Comparison of ENCODE assay signal across 8 cellular contexts in genomic region chr7:1160665-1161010, GRCh38. TPM values are rescaled to one million over a fixed set of nuclear protein-coding genes. Genes with fewer than 3 reads are reported as not detected.
DNase-seq lines count a peak whose midpoint lies in the region; ATAC-seq, FAIRE-seq and TF ChIP-seq lines count a peak whose summit lies in the region.

No MANE protein-coding gene starts in this region.

- no peaks in the 10 kb centered on the region for H3K9me2 ChIP-seq in OCI-LY7 (ENCODE audit: insufficient read depth, low read length)

- TSS peak; percentile 76 for BruUV-seq in OCI-LY7 (replicated peaks; lab: Mats Ljungman, UMichigan)

- H3K9me3 ChIP-seq in A549, result no peaks in the 10 kb centered on the region
- no peaks in the 10 kb centered on the region for H3K9me3 ChIP-seq in OCI-LY7 (ENCODE audit: low read length)
- no peaks in the 10 kb centered on the region for H3K9me3 ChIP-seq in duodenal mucosa (ENCODE audit: control insufficient read depth in 1 of 2, low read length in 2 of 2)
- no peaks in the 10 kb centered on the region for H3K9me3 ChIP-seq in mucosa of descending colon

- 0 out of 2 replicates have a peak overlapping the region, but pooled peaks have one; percentile 2 for H2AFZ ChIP-seq in OCI-LY7 (ENCODE audit: low read length)

- H3K36me3 ChIP-seq in OCI-LY7 (ENCODE audit: insufficient read depth, low read length) (peaks cover 25% of the 10 kb centered on the region; the same call in 1 of the 2 replicates), duodenal mucosa (ENCODE audit: control insufficient read depth in 1 of 2, insufficient read depth in 2 of 2, low read length in 2 of 2) (peaks cover 11 to 27% of the 10 kb centered on the region in 2 donors), mucosa of descending colon (ENCODE audit: low read depth) (no peaks in the 10 kb centered on the region)

- H3K27me3 ChIP-seq in duodenal mucosa (ENCODE audit: control insufficient read depth in 1 of 2, insufficient read depth in 2 of 2, low read length in 2 of 2), result no peaks in the 10 kb centered on the region

- POLR2A ChIA-PET in A549 (lab: Yijun Ruan, JAX) (interaction anchor here (1.5 kb wide), 2 partner anchors 16 to 22 kb away, joined by 5 to 11 read pairs; a partner anchor contains a TSS), OCI-LY7 (lab: Charles Lee) (interaction anchor here (0.7 to 2.0 kb wide), 4 partner anchors 9 to 23 kb away, joined by 4 to 8 read pairs (median 6); a partner anchor contains a TSS)

- TF ChIP-seq EP300 in A549 (IDR thresholded peaks at IDR 0.05), result no peak

- H3K4me2 ChIP-seq in A549, result peak overlapping the region; percentile 94
- peak overlapping the region; percentile 70 for H3K4me2 ChIP-seq in OCI-LY7 (ENCODE audit: low read length)

- DNase-seq in A549 (ENCODE audit: low read depth in 1 of 2, low spot score in 1 of 2) (peak in 1 of 2 experiments; percentile 62), OCI-LY7 (ENCODE audit: low spot score) (no peak), mucosa of descending colon (peak; percentile 40 to 70 (median 67)), NCI-H1694 (lab: John Stamatoyannopoulos, UW) (no peak)

- no peak for TF ChIP-seq RAD21 in A549 (conservative IDR thresholded peaks at IDR 0.05 in 1 of 2, IDR thresholded peaks at IDR 0.05 in 1 of 2)

- H4K20me1 ChIP-seq in OCI-LY7 (ENCODE audit: insufficient read depth, low read length), result no peaks in the 10 kb centered on the region

- H3K79me2 ChIP-seq in OCI-LY7 (ENCODE audit: insufficient read depth, low read depth, low read length), result peaks cover 32% of the 10 kb centered on the region

- peak; percentile 37 to 63; a peak in 3 of 6 replicates for ATAC-seq in A549
- ATAC-seq in GM18502 (IDR thresholded peaks at IDR 0.05; ENCODE audit: poor library complexity, unreplicated experiment), result peak; percentile 15
- peak; percentile 18 for ATAC-seq in mucosa of descending colon
- no peak for ATAC-seq in HG03521 (IDR thresholded peaks at IDR 0.05; ENCODE audit: unreplicated experiment)
- ATAC-seq in HG03196 (IDR thresholded peaks at IDR 0.05; ENCODE audit: unreplicated experiment), result no peak

- TF ChIP-seq CTCF in A549 (IDR thresholded peaks at IDR 0.05), result no peak
- TF ChIP-seq CTCF in OCI-LY7 (conservative IDR thresholded peaks at IDR 0.05; ENCODE audit: low read length), result no peak
- TF ChIP-seq CTCF in mucosa of descending colon (IDR thresholded peaks at IDR 0.05), result no peak

- CTCF ChIA-PET in A549 (lab: Yijun Ruan, JAX) (interaction anchor here (1.2 to 4.9 kb wide), 5 partner anchors 8 to 94 kb away, joined by 3 to 33 read pairs (median 20); partner anchors contain the start of gene GPER1), OCI-LY7 (lab: Charles Lee; ENCODE audit: unreplicated experiment) (no interaction called here)

- no peak for FAIRE-seq in A549 (lab: Jason Lieb, UNC)

- H3K4me3 ChIP-seq in A549, result peak overlapping the region; percentile 72
- H3K4me3 ChIP-seq in OCI-LY7 (ENCODE audit: low read depth, low read length, poor library complexity, severe bottlenecking), result peak overlapping the region; percentile 76
- H3K4me3 ChIP-seq in duodenal mucosa (ENCODE audit: low read depth in 1 of 2, low read length in 2 of 2), result peak overlapping the region; percentile 83 to 89
- peak overlapping the region; percentile 94 for H3K4me3 ChIP-seq in mucosa of descending colon

- 9% methylated on average over 10 of the region's 19 CpGs for WGBS in A549 (ENCODE audit: missing lambda C conversion rate)

- H3K27ac ChIP-seq in A549 (peak overlapping the region; percentile 94 to 98), OCI-LY7 (ENCODE audit: low read depth, low read length, poor library complexity, severe bottlenecking) (peak overlapping the region; percentile 45), duodenal mucosa (ENCODE audit: low read depth, low read length) (peak overlapping the region; percentile 96)

- H3K4me1 ChIP-seq in A549 (peaks cover 36% of the 10 kb centered on the region), OCI-LY7 (ENCODE audit: insufficient read depth, low read length, poor library complexity, severe bottlenecking) (peaks cover 34% of the 10 kb centered on the region), duodenal mucosa (ENCODE audit: control insufficient read depth in 1 of 2, insufficient read depth in 2 of 2, low read length in 2 of 2) (peaks cover 17 to 22% of the 10 kb centered on the region in 2 donors), mucosa of descending colon (ENCODE audit: low read depth) (peaks cover 21% of the 10 kb centered on the region)

- H3K9ac ChIP-seq in duodenal mucosa (ENCODE audit: low read depth in 1 of 2, low read length in 2 of 2), result peak overlapping the region; percentile 93 to 94

- TF ChIP-seq POLR2A in A549 (IDR thresholded peaks at IDR 0.05; ENCODE audit: low read length), result 0 out of 2 replicates have a peak, but pooled peaks have one; percentile 28

- intact Hi-C loops in OCI-LY7 (cut with micrococcal nuclease; ENCODE audit: unreplicated experiment) (no loop called here), mucosa of descending colon (cut with DNase I, micrococcal nuclease) (no loop called here)

TF ChIP-seq in A549, 52 proteins besides CTCF, POLR2A, EP300 and RAD21:
- TF ChIP-seq PHF8 (IDR thresholded peaks at IDR 0.05; ENCODE audit: borderline replicate concordance, low read depth) (peak; percentile 15), MAX (IDR thresholded peaks at IDR 0.05) (peak; percentile 41), HES2 (IDR thresholded peaks at IDR 0.05) (no peak), HOXB13 (CRISPR knock-in tag; IDR thresholded peaks at IDR 0.05; ENCODE audit: low read depth) (0 out of 2 replicates have a peak, but pooled peaks have one; percentile 8)

RNA-seq across cellular contexts. Expression of gene ZFAND2A, which starts 0.6 kb away (rescaled TPM):
- polyA plus RNA-seq in A549 (2011; rRNA removed), result 88.6 and 105 TPM in 2 replicates
- polyA plus RNA-seq in A549 (2012; cell fraction: cytosol; rRNA removed), result 61.5 and 62.1 TPM in 2 replicates
- polyA plus RNA-seq in A549 (2012; cell fraction: nucleus; rRNA removed), result 34.2 and 40.6 TPM in 2 replicates
- polyA plus RNA-seq in A549 (2017; fragmentation: RNase III; extraction: RNeasy Plus Mini Kit Qiagen cat#74134 plus additional on column Dnase treatment), result 40.7 to 44.1 TPM (median 43.7 TPM) in 3 replicates
- polyA minus RNA-seq in A549 (2011; rRNA and poly(A)+ RNA removed), result 31.9 and 40.0 TPM in 2 replicates
- total RNA-seq in OCI-LY7 (2014; rRNA removed; shearing (Covaris generic)), result 20.2 and 22.9 TPM in 2 replicates
- total RNA-seq in OCI-LY7 (2022), result 20.4 and 24.8 TPM in 2 replicates
- total RNA-seq in mucosa of descending colon, result 10 to 100 TPM; 39.3 to 49.9 (median 45.3) TPM

Comparison
In these comparisons a context has a peak if more than half of its experiments do, and no peak if none do; other contexts are left out.
1. ATAC-seq: peak in A549 (2 of 2), GM18502 (single experiment) and mucosa of descending colon (single experiment); none in HG03521 (single experiment) and HG03196 (single experiment).
2. DNase-seq: peak in mucosa of descending colon (3 of 3); none in OCI-LY7 (single experiment) and NCI-H1694 (single experiment).
3. H3K27ac ChIP-seq: peak in every context shown above with its lines; median percentile 96 in A549; 96 in duodenal mucosa; 45 in OCI-LY7.
4. Peak in every context shown above with its lines, with median percentiles within 50 percentile points of each other: H3K4me3 ChIP-seq.